Comparison of ENCODE assay signal across 7 cellular contexts in the genomic region with DNA sequence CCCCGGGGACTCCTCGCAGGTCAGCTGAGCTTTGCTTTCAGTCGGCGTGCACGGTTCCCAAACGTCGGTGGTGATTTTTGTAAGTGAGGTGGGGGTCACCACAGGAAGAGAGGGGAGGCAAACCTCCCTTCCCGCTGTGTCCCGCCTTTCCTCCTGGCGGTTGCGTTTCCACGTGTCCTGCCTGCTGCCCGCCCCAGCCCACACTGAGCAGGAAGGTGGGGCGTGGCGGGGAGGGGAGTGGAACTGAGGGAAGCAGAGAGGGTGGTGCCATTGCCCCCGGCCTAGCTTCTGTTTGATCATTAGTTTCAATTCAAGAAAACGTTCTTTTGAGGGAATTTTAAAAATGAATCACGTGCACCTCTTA. TPM values are rescaled to one million over a fixed set of nuclear protein-coding genes. Genes with fewer than 3 reads are reported as not detected.
DNase-seq lines count a peak whose midpoint lies in the region; ATAC-seq, FAIRE-seq and TF ChIP-seq lines count a peak whose summit lies in the region.

No MANE protein-coding gene starts in this region.

- no peaks in the 10 kb centered on the region; the same call in 1 of the 2 replicates for H4K20me1 ChIP-seq in IMR-90 (ENCODE audit: insufficient read depth, low read length)
- no peaks in the 10 kb centered on the region for H4K20me1 ChIP-seq in astrocyte (ENCODE audit: insufficient read depth, low read length)

- H4K91ac ChIP-seq in IMR-90 (ENCODE audit: insufficient read depth, low read depth, low read length), result no peak overlapping the region

- no peak overlapping the region for H4K8ac ChIP-seq in IMR-90 (ENCODE audit: low read depth in 2 of 2, low read length in 2 of 2)

- H2AK5ac ChIP-seq in IMR-90 (ENCODE audit: low read depth, low read length), result no peak overlapping the region

- no peak for TF ChIP-seq POLR2A in IMR-90 (IDR thresholded peaks at IDR 0.05; ENCODE audit: low read depth, low read length)

- H3K56ac ChIP-seq in IMR-90 (ENCODE audit: extremely low read depth, insufficient read depth, low read length), result no peak overlapping the region

- no peak overlapping the region for H3K27ac Mint-ChIP-seq in astrocyte (ENCODE audit: unreplicated experiment)
- H3K27ac Mint-ChIP-seq in stimulated activated naive B cell treated with anti-CD40 and anti-IgM and Interleukin-4, amounts not matched to agents 10 μg/mL and 1 μg/mL and 100 μg/mL, for 72 hours, result no peak overlapping the region

- CTCF ChIA-PET in IMR-90 (lab: Yijun Ruan, JAX), result no interaction called here

- H3K36me3 Mint-ChIP-seq in astrocyte (ENCODE audit: low read depth, unreplicated experiment), result no peaks in the 10 kb centered on the region
- H3K36me3 Mint-ChIP-seq in stimulated activated naive B cell treated with anti-CD40 and anti-IgM and Interleukin-4, amounts not matched to agents 10 μg/mL and 1 μg/mL and 100 μg/mL, for 72 hours, result no peaks in the 10 kb centered on the region

- H2BK120ac ChIP-seq in IMR-90 (ENCODE audit: low read depth, low read length), result no peak overlapping the region

- H3K9ac ChIP-seq in IMR-90 (ENCODE audit: low read depth, low read length) (no peak overlapping the region), astrocyte (ENCODE audit: low read length) (no peak overlapping the region)

- 20% methylated on average over 1 of the region's 18 CpGs; no CpG with 5 or more reads in 1 of the 2 experiments for WGBS in IMR-90 (ENCODE audit: extremely low coverage in 2 of 2, insufficient read length in 1 of 2), 2 experiments

- H3K4me2 ChIP-seq in IMR-90 (ENCODE audit: low read depth, low read length) (no peak overlapping the region), astrocyte (ENCODE audit: low read length) (peak overlapping the region; percentile 8)

- H3K27me3 Mint-ChIP-seq in astrocyte (ENCODE audit: low read depth, unreplicated experiment), result peaks cover 14% of the 10 kb centered on the region
- H3K27me3 Mint-ChIP-seq in stimulated activated naive B cell treated with anti-CD40 and anti-IgM and Interleukin-4, amounts not matched to agents 10 μg/mL and 1 μg/mL and 100 μg/mL, for 72 hours, result peaks cover 50 to 72% of the 10 kb centered on the region in 2 donors

- peaks cover 7% of the 10 kb centered on the region for H3K27me3 ChIP-seq in IMR-90 (ENCODE audit: control insufficient read depth, insufficient read depth, low read length)
- H3K27me3 ChIP-seq in astrocyte (ENCODE audit: insufficient read depth, low read length), result peaks cover 5% of the 10 kb centered on the region

- no peak overlapping the region for H4K5ac ChIP-seq in IMR-90 (ENCODE audit: low read depth, low read length)

- ATAC-seq in IMR-90 (ENCODE audit: low read depth) (no peak), left lobe of liver (peak; percentile 59), HG02870 (IDR thresholded peaks at IDR 0.05; ENCODE audit: unreplicated experiment) (no peak)
- peak; percentile 23 to 34 for ATAC-seq in stimulated activated naive B cell treated with anti-CD40 and anti-IgM and Interleukin-4, amounts not matched to agents 10 μg/mL and 1 μg/mL and 100 μg/mL, for 72 hours (replicated peaks)

- in situ Hi-C loops in IMR-90 (cut with MboI; ENCODE audit: low sequenced_read_pairs), result no loop called here

- no peak for TF ChIP-seq RAD21 in IMR-90 (IDR thresholded peaks at IDR 0.05; ENCODE audit: low read length)

- no peaks in the 10 kb centered on the region for H3K79me2 ChIP-seq in astrocyte (ENCODE audit: insufficient read depth, low read length)

- TF ChIP-seq CTCF in IMR-90 (conservative IDR thresholded peaks at IDR 0.05; ENCODE audit: low read depth, low read length) (no peak), astrocyte (IDR thresholded peaks at IDR 0.05; ENCODE audit: insufficient read depth, low read depth, low read length) (no peak)

- intact Hi-C loops in IMR-90 (cut with micrococcal nuclease), result no loop called here

- no peak overlapping the region for H2BK5ac ChIP-seq in IMR-90 (ENCODE audit: low read depth, low read length, poor library complexity, severe bottlenecking)

- no peak overlapping the region for H2BK15ac ChIP-seq in IMR-90 (ENCODE audit: low read depth, low read length)

- no peak overlapping the region for H3K4me3 Mint-ChIP-seq in astrocyte (ENCODE audit: unreplicated experiment)
- H3K4me3 Mint-ChIP-seq in stimulated activated naive B cell treated with anti-CD40 and anti-IgM and Interleukin-4, amounts not matched to agents 10 μg/mL and 1 μg/mL and 100 μg/mL, for 72 hours, result peak overlapping the region; percentile 52 to 58

- H3K18ac ChIP-seq in IMR-90 (ENCODE audit: low read depth, low read length), result no peak overlapping the region

- no peak overlapping the region for H3K4ac ChIP-seq in IMR-90 (ENCODE audit: low read depth, low read length)

- H2AFZ ChIP-seq in IMR-90 (replicated peaks; ENCODE audit: low read length, poor library complexity) (peak overlapping the region; percentile 8), astrocyte (ENCODE audit: low read depth, low read length) (no peak overlapping the region)

- no peaks in the 10 kb centered on the region for H3K9me3 ChIP-seq in IMR-90 (ENCODE audit: control insufficient read depth, insufficient read depth, low read length)
- H3K9me3 ChIP-seq in astrocyte (ENCODE audit: insufficient read depth, low read depth, low read length), result no peaks in the 10 kb centered on the region

- H3K36me3 ChIP-seq in IMR-90 (ENCODE audit: control insufficient read depth, insufficient read depth, low read length) (no peaks in the 10 kb centered on the region), astrocyte (ENCODE audit: insufficient read depth, low read length) (no peaks in the 10 kb centered on the region)

- no peaks in the 10 kb centered on the region for H3K9me1 ChIP-seq in IMR-90 (ENCODE audit: insufficient read depth, low read length)

- no peak overlapping the region for H2BK20ac ChIP-seq in IMR-90 (ENCODE audit: low read depth, low read length)

- H3K27ac ChIP-seq in IMR-90 (ENCODE audit: insufficient read depth, low read length) (no peak overlapping the region), astrocyte (ENCODE audit: low read depth, low read length) (no peak overlapping the region)

- POLR2A ChIA-PET in IMR-90 (lab: Charles Lee; ENCODE audit: unreplicated experiment), result no interaction called here

- dilution Hi-C loops in IMR-90 (cut with HindIII; ENCODE audit: low sequenced_read_pairs, unreplicated experiment), result no loop called here

- no peaks in the 10 kb centered on the region for H3K79me1 ChIP-seq in IMR-90 (ENCODE audit: low read depth in 1 of 2, low read length in 2 of 2)

- peaks cover 19% of the 10 kb centered on the region for H3K4me1 Mint-ChIP-seq in astrocyte (ENCODE audit: low read depth, unreplicated experiment)
- H3K4me1 Mint-ChIP-seq in stimulated activated naive B cell treated with anti-CD40 and anti-IgM and Interleukin-4, amounts not matched to agents 10 μg/mL and 1 μg/mL and 100 μg/mL, for 72 hours, result peaks cover 13 to 17% of the 10 kb centered on the region in 2 donors

- no peaks in the 10 kb centered on the region for H3K4me1 ChIP-seq in IMR-90 (ENCODE audit: control insufficient read depth, insufficient read depth, low read length)
- H3K4me1 ChIP-seq in astrocyte (ENCODE audit: insufficient read depth, low read length), result no peaks in the 10 kb centered on the region

- no peak overlapping the region for H2AK9ac ChIP-seq in IMR-90 (replicated peaks; ENCODE audit: low read depth, low read length, poor library complexity)

- H3K23ac ChIP-seq in IMR-90 (ENCODE audit: low read depth, low read length), result no peak overlapping the region

- DNase-seq in IMR-90 (no peak), astrocyte (ENCODE audit: low read depth) (no peak), left lobe of liver (ENCODE audit: low spot score) (peak; percentile 71), frontal cortex (ENCODE audit: low spot score in 2 of 2) (no peak), iPS-NIHi11 (ENCODE audit: low spot score) (no peak)
- no peak for DNase-seq in stimulated activated naive B cell treated with anti-CD40 and anti-IgM and Interleukin-4, amounts not matched to agents 10 μg/mL and 1 μg/mL and 100 μg/mL, for 72 hours

- H3K4me3 ChIP-seq in IMR-90 (ENCODE audit: insufficient read depth, low read depth, low read length), result no peak overlapping the region
- no peak overlapping the region for H3K4me3 ChIP-seq in astrocyte (ENCODE audit: insufficient read depth, low read depth, low read length)

- H3K9me3 Mint-ChIP-seq in astrocyte (ENCODE audit: unreplicated experiment), result peaks cover 3% of the 10 kb centered on the region
- peaks cover 0 to 4% of the 10 kb centered on the region in 2 donors for H3K9me3 Mint-ChIP-seq in stimulated activated naive B cell treated with anti-CD40 and anti-IgM and Interleukin-4, amounts not matched to agents 10 μg/mL and 1 μg/mL and 100 μg/mL, for 72 hours

- FAIRE-seq in astrocyte (lab: Jason Lieb, UNC), result no peak
- FAIRE-seq in frontal cortex (lab: Jason Lieb, UNC), result no peak

- no TSS peak for BruUV-seq in IMR-90 (replicated peaks; lab: Mats Ljungman, UMichigan)

- no peak overlapping the region for H3K14ac ChIP-seq in IMR-90 (replicated peaks; ENCODE audit: low read depth, low read length)

TF ChIP-seq in IMR-90, 13 proteins besides CTCF, POLR2A, EP300 and RAD21 (continues in another document):
- TF ChIP-seq MAFK (IDR thresholded peaks at IDR 0.05; ENCODE audit: low read depth, low read length) (no peak), CHD1 (IDR thresholded peaks at IDR 0.05; ENCODE audit: low read depth, low read length) (no peak), BHLHE40 (IDR thresholded peaks at IDR 0.05; ENCODE audit: low read depth, low read length) (no peak), RCOR1 (IDR thresholded peaks at IDR 0.05; ENCODE audit: insufficient replicate concordance, low read length) (no peak), USF2 (IDR thresholded peaks at IDR 0.05; ENCODE audit: low read depth, low read length) (no peak), CEBPB (IDR thresholded peaks at IDR 0.05; ENCODE audit: low read depth, low read length) (no peak), MAZ (IDR thresholded peaks at IDR 0.05; ENCODE audit: borderline replicate concordance, low read depth, low read length) (no peak)

RNA-seq across cellular contexts. Expression of gene AFDN, which starts 30.1 kb away (rescaled TPM):
- 20.8 and 23.3 TPM in 2 replicates for total RNA-seq in IMR-90 (2012; rRNA removed)
- polyA plus RNA-seq in IMR-90 (2012; rRNA removed), result 11.6 and 12.4 TPM in 2 replicates
- 3.8 and 5.4 TPM in 2 replicates for polyA plus RNA-seq in IMR-90 (2012; cell fraction: cytosol; rRNA removed)
- 13.6 and 53.3 TPM in 2 replicates for polyA plus RNA-seq in IMR-90 (2012; cell fraction: nucleus; rRNA removed; ENCODE audit: low replicate concordance)
- 95.0 and 102 TPM in 2 replicates for total RNA-seq in astrocyte
- total RNA-seq in left lobe of liver, result 92.5 TPM
- 204 TPM for total RNA-seq in frontal cortex

Comparison
In these comparisons a context has a peak if more than half of its experiments do, and no peak if none do; other contexts are left out.
1. ATAC-seq: peak in left lobe of liver (single experiment) and stimulated activated naive B cell treated with anti-CD40 and anti-IgM and Interleukin-4, amounts not matched to agents 10 μg/mL and 1 μg/mL and 100 μg/mL, for 72 hours (2 of 2); none in IMR-90 (single experiment) and HG02870 (single experiment).